19 cellular contexts compared by ENCODE assay signal in genomic region chr9:61673664-61674381, GRCh38.
"Had no signal": no experiment of that assay in that cellular context is flagged by ENCODE, and none has a peak within 500 bp of the region (broad histone marks: within the 10 kb centered on the region; RNA-seq: fewer than 3 reads in every experiment).

No MANE protein-coding gene starts in this region.

- H3K36me3 Mint-ChIP-seq: activated naive CD4-positive, alpha-beta T cell treated with anti-CD3 and anti-CD28 coated beads, Interleukin-2, amount 50 U/mL, for 24 hours; stimulated activated effector memory CD8-positive, alpha-beta T cell treated with anti-CD3 and anti-CD28 coated beads, Interleukin-12 subunit alpha, Interleukin-12 subunit beta, amount 100 ng/mL, for 72 hours had no signal

- H3K27ac Mint-ChIP-seq: activated naive CD4-positive, alpha-beta T cell treated with anti-CD3 and anti-CD28 coated beads, Interleukin-2, amount 50 U/mL, for 24 hours; effector memory CD8-positive, alpha-beta T cell; immature natural killer cell; stimulated activated effector memory CD8-positive, alpha-beta T cell treated with anti-CD3 and anti-CD28 coated beads, Interleukin-12 subunit alpha, Interleukin-12 subunit beta, amount 100 ng/mL, for 72 hours; T-cell had no signal

- H3K4me1 ChIP-seq: thyroid gland, vagina had no signal

- DNase-seq: activated CD4-positive, alpha-beta T cell treated with anti-CD3 and anti-CD28 coated beads, Interleukin-2, amount 50 U/mL, for 1 hour; activated effector memory CD4-positive, alpha-beta T cell treated with Interleukin-2 at 50 U/mL for 16 hours; caudate nucleus; cortex of kidney; effector memory CD8-positive, alpha-beta T cell; immature natural killer cell; left colon; stimulated activated CD4-positive, alpha-beta T cell treated with anti-CD3 and anti-CD28 coated beads, Interleukin-12 subunit alpha, Interleukin-12 subunit beta, amount 100 ng/mL, for 4 hours; stimulated activated CD4-positive, alpha-beta T cell treated with anti-CD3 and anti-CD28 coated beads, Interleukin-2, amount 100 ng/mL, for 24 hours; T-cell; T-helper 9 cell; thyroid gland had no signal

- H3K9me3 Mint-ChIP-seq: activated naive CD4-positive, alpha-beta T cell treated with anti-CD3 and anti-CD28 coated beads, Interleukin-2, amount 50 U/mL, for 24 hours had no signal

- H3K4me1 Mint-ChIP-seq: neural crest cell had no signal

- FAIRE-seq: frontal cortex had no signal

- H3K27ac ChIP-seq: epithelial cell of prostate, thyroid gland, vagina had no signal

- ATAC-seq: activated CD4-positive, CD25-positive, alpha-beta regulatory T cell treated with anti-CD3 and anti-CD28 coated beads, Interleukin-2, amount 50 U/mL, for 24 hours; effector memory CD8-positive, alpha-beta T cell; left colon; stimulated activated effector memory CD8-positive, alpha-beta T cell treated with anti-CD3 and anti-CD28 coated beads, Interleukin-12 subunit alpha, Interleukin-12 subunit beta, amount 100 ng/mL, for 72 hours; T-cell had no signal

- H3K27me3 Mint-ChIP-seq: activated naive CD4-positive, alpha-beta T cell treated with anti-CD3 and anti-CD28 coated beads, Interleukin-2, amount 50 U/mL, for 24 hours; effector memory CD8-positive, alpha-beta T cell; T-cell had no signal

- H3K4me3 Mint-ChIP-seq: activated naive CD4-positive, alpha-beta T cell treated with anti-CD3 and anti-CD28 coated beads, Interleukin-2, amount 50 U/mL, for 24 hours; effector memory CD8-positive, alpha-beta T cell; immature natural killer cell; neural crest cell; stimulated activated effector memory CD8-positive, alpha-beta T cell treated with anti-CD3 and anti-CD28 coated beads, Interleukin-12 subunit alpha, Interleukin-12 subunit beta, amount 100 ng/mL, for 72 hours; T-cell had no signal

- H3K4me3 ChIP-seq: thyroid gland, vagina had no signal

- H3K27me3 ChIP-seq: thyroid gland, vagina had no signal

- H3K9me3 ChIP-seq: thyroid gland, vagina had no signal
